ENCODE assay signal across 14 cellular contexts in the genomic region with DNA sequence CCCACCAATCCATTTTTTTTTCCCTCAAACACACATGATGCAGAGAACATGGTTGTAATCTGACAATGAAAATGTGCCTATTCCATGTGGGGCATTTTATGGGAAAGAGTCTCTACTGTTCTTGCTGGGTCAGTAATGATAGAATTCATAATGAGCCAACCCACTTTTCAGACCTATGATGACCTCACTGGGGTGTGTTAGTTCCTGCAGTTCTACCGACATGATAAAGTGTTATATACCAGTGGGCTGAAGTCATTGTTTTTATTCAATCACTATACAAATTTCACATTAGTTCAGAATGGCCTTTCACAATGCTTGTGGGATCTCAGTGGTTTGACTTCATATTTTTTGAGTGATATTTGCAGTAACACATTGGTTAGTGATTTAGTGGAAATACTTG. TPM values are rescaled to one million over a fixed set of nuclear protein-coding genes. Genes with fewer than 3 reads are reported as not detected.
A peak's percentile ranks its signal among the peaks of the same experiment; 100 is the strongest.
DNase-seq lines count a peak whose midpoint lies in the region; ATAC-seq and TF ChIP-seq lines count a peak whose summit lies in the region.
"Had no signal": no experiment of that assay in that cellular context is flagged by ENCODE, and none has a peak within 500 bp of the region (broad histone marks: within the 10 kb centered on the region; RNA-seq: fewer than 3 reads in every experiment).

No MANE protein-coding gene starts in this region.

- peak overlapping the region; percentile 82 for H3K27ac Mint-ChIP-seq in HFFc6
- H3K27ac Mint-ChIP-seq: H9 had no signal

- 0 out of 2 replicates have a peak, but pooled peaks cover 9% of the 10 kb centered on the region for H3K36me3 Mint-ChIP-seq in HFFc6 (ENCODE audit: low read depth)

- no peak overlapping the region for H3K27ac ChIP-seq in body of pancreas

- peak overlapping the region; percentile 39 for H3K4me3 Mint-ChIP-seq in HFFc6
- H3K4me3 Mint-ChIP-seq: activated T-cell treated with anti-CD3 and anti-CD28 coated beads, Interleukin-2, amount 50 U/mL, for 4 hours; H9 had no signal

- H3K4me1 Mint-ChIP-seq in HFFc6 (ENCODE audit: low read depth): peaks cover 85% of the 10 kb centered on the region

- H3K4me3 ChIP-seq in AG04449 (ENCODE audit: low read depth, low read length) (no peak overlapping the region), body of pancreas (no peak overlapping the region)

- intact Hi-C loops in body of pancreas (cut with DNase I): no loop called here

- no peaks in the 10 kb centered on the region for H3K36me3 ChIP-seq in body of pancreas (replicated peaks in 1 of 2; ENCODE audit: insufficient read depth in 1 of 2, low read depth in 2 of 2)

- ATAC-seq in body of pancreas (peak; percentile 53), HG03039 (IDR thresholded peaks at IDR 0.05; ENCODE audit: unreplicated experiment) (no peak), left lobe of liver (no peak)
- ATAC-seq: activated T-cell treated with anti-CD3 and anti-CD28 coated beads, Interleukin-2, amount 50 U/mL, for 4 hours had no signal

- CTCF ChIA-PET in AG04449 (lab: Yijun Ruan, JAX): no interaction called here

- no peaks in the 10 kb centered on the region for H3K27me3 ChIP-seq in body of pancreas

- peaks cover 2% of the 10 kb centered on the region; the same call in 1 of the 2 replicates for H3K27me3 Mint-ChIP-seq in HFFc6 (ENCODE audit: insufficient read depth)

- H3K9me3 Mint-ChIP-seq in HFFc6: no peaks in the 10 kb centered on the region
- H3K9me3 Mint-ChIP-seq: activated T-cell treated with anti-CD3 and anti-CD28 coated beads, Interleukin-2, amount 50 U/mL, for 4 hours; H9 had no signal

- POLR2A ChIA-PET in AG04449 (lab: Yijun Ruan, JAX): no interaction called here

- DNase-seq in AG04449 (ENCODE audit: low read depth, low spot score) (peak; percentile 65), HFFc6 (peak; percentile 79), body of pancreas (no peak), iris pigment epithelial cell (ENCODE audit: low read depth) (peak; percentile 94), iPS-NIHi7 (ENCODE audit: extremely low spot score) (no peak), left lobe of liver (ENCODE audit: low spot score) (no peak), NCI-H82 treated with DMSO at 0.1 percent for 48 hours (lab: John Stamatoyannopoulos, UW; ENCODE audit: unreplicated experiment) (no peak)
- DNase-seq: activated T-cell treated with anti-CD3 and anti-CD28 coated beads, Interleukin-2, amount 50 U/mL, for 4 hours; caudate nucleus; H9; Karpas-422; NCI-H2171 treated with DMSO at 0.1 percent for 48 hours; trophoblast cell had no signal

- TF ChIP-seq CTCF in AG04449 (IDR thresholded peaks at IDR 0.05; ENCODE audit: insufficient read depth, low read length, missing control alignments): no peak
- no peak for TF ChIP-seq CTCF in HFFc6 (IDR thresholded peaks at IDR 0.05)
- TF ChIP-seq CTCF in body of pancreas (IDR thresholded peaks at IDR 0.05): no peak

- no peaks in the 10 kb centered on the region for H3K9me3 ChIP-seq in body of pancreas

- 53 to 56% methylated on average over 1 of the region's 1 CpG for WGBS in body of pancreas, 2 donors

- TF ChIP-seq POLR2A in body of pancreas (IDR thresholded peaks at IDR 0.05): no peak

- no peaks in the 10 kb centered on the region for H3K4me1 ChIP-seq in body of pancreas

RNA-seq across cellular contexts. Expression of a gene that starts 47.5 kb away (rescaled TPM):
- total RNA-seq in HFFc6 (2021; fragmentation: NEBNext Ultra II Directional; extraction: Animal tissue kit (Norgen Biotek cat#: 25700)): 100 to 1,000 TPM in 2 of 6 experiments, 10 to 100 TPM in 4; 79.1 to 104 (median 92.0) TPM
- total RNA-seq in body of pancreas: 10 to 100 TPM; 63.9 to 67.5 TPM
- 34.9 TPM for total RNA-seq in left lobe of liver

Comparison
In these comparisons a context has a peak if more than half of its experiments do, and no peak if none do; other contexts are left out.
1. DNase-seq: peak in AG04449 (single experiment), HFFc6 (single experiment) and iris pigment epithelial cell (single experiment); none in body of pancreas (0 of 4), iPS-NIHi7 (single experiment), left lobe of liver (single experiment) and NCI-H82 treated with DMSO at 0.1 percent for 48 hours (single experiment).